Comparison of ENCODE assay signal across 12 cellular contexts in the genomic region with DNA sequence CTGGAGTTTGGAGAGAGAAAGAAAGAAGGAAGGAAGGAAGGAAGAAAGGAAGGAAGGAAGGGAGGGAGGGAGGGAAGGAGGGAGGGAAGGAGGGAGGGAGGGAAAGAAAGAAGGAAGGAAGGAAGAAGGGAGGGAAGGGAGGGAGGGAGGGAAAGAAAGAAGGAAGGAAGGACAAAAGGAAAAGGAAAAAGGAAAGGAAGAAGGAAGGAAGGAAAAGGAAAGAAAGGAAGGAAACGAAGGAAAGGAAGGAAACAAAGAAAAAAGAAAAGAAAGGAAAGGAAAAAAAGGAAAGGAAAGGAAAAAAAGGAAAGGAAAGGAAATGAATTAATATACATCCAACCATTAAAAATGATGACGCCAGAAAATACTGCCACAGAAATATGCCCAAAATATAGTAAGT. TPM values are rescaled to one million over a fixed set of nuclear protein-coding genes. Genes with fewer than 3 reads are reported as not detected.
"Had no signal": no experiment of that assay in that cellular context is flagged by ENCODE, and none has a peak within 500 bp of the region (broad histone marks: within the 10 kb centered on the region; RNA-seq: fewer than 3 reads in every experiment).

No MANE protein-coding gene starts in this region.

- H2AFZ ChIP-seq: GM23248, GM23338 had no signal

- H3K27ac ChIP-seq: GM23248 had no signal

- ATAC-seq: GM23338, HCT116 had no signal

- DNase-seq: GM23248, GOT3, H7, H9, HCEC 1CT, HFFc6 had no signal

- H3K4me2 ChIP-seq: GM23338 had no signal

- H3K36me3 ChIP-seq: HAP-1 had no signal

- H3K27ac Mint-ChIP-seq: GM23338, H9, HFFc6 had no signal

- H3K9me3 ChIP-seq: HAP-1 had no signal

- H3K9ac ChIP-seq: GM23248 had no signal

- H3K4me1 Mint-ChIP-seq: GM23338 had no signal

- H3K4me3 ChIP-seq: GM23248, GM23338, HAP-1 had no signal

- H3K9me3 Mint-ChIP-seq: GM23338, H9, HFFc6 had no signal

- H3K4me1 ChIP-seq: HAP-1 had no signal

- FAIRE-seq: H1, H54 had no signal

- H3K4me3 Mint-ChIP-seq: GM23338, H9, HFFc6 had no signal

RNA-seq across cellular contexts. Expression of a gene that starts 18.7 kb away (rescaled TPM):
- total RNA-seq: GM23248, GM23338, H1, H4, H7, H9, HFFc6 had no signal
- polyA plus RNA-seq: GM23248, GM23338, H1 had no signal

RNA-seq across cellular contexts. Expression of a gene that starts 27.4 kb away (rescaled TPM):
- total RNA-seq: GM23248, GM23338, H1, H4, H7, H9 had no signal
- polyA plus RNA-seq: GM23248, GM23338, H1 had no signal
